In genomic region chr14:101357038-101357437, GRCh38 we compare ENCODE assay signal across 18 cellular contexts.
DNase-seq lines count a peak whose midpoint lies in the region; ATAC-seq and TF ChIP-seq lines count a peak whose summit lies in the region.
"Had no signal": no experiment of that assay in that cellular context is flagged by ENCODE, and none has a peak within 500 bp of the region (broad histone marks: within the 10 kb centered on the region; RNA-seq: fewer than 3 reads in every experiment).

No MANE protein-coding gene starts in this region.

- POLR2A ChIA-PET in activated CD4-positive, alpha-beta memory T cell treated with anti-CD3 and anti-CD28 coated beads, Interleukin-2, amount 10 ng/mL, durations not matched to agents 7 days and 5 days (lab: Charles Lee), result no interaction called here
- POLR2A ChIA-PET in activated CD4-positive, alpha-beta memory T cell treated with anti-CD3 and anti-CD28 coated beads for 36 hours (lab: Charles Lee), result no interaction called here

- no peaks in the 10 kb centered on the region for H3K36me3 Mint-ChIP-seq in activated CD4-positive, alpha-beta memory T cell treated with anti-CD3 and anti-CD28 coated beads, Interleukin-2, amount 10 ng/mL, durations not matched to agents 7 days and 5 days (ENCODE audit: low read depth)
- no peaks in the 10 kb centered on the region for H3K36me3 Mint-ChIP-seq in activated CD4-positive, alpha-beta memory T cell treated with anti-CD3 and anti-CD28 coated beads for 36 hours
- H3K36me3 Mint-ChIP-seq in type B pancreatic cell, result no peaks in the 10 kb centered on the region
- no peaks in the 10 kb centered on the region for H3K36me3 Mint-ChIP-seq in activated T-helper 2 cell treated with anti-CD3 and anti-CD28 coated beads, Interferon-gamma antibody, Interleukin-2, Interleukin-4, amounts not matched to agents 10 μg/mL and 5 μg/mL and 100 μg/mL, durations not matched to agents 14 hours and 24 hours and 36 hours (ENCODE audit: low read depth)
- H3K36me3 Mint-ChIP-seq: CD14-positive monocyte; CD4-positive, alpha-beta memory T cell had no signal

- CTCF ChIA-PET in activated CD4-positive, alpha-beta memory T cell treated with anti-CD3 and anti-CD28 coated beads, Interleukin-2, amount 10 ng/mL, durations not matched to agents 7 days and 5 days (lab: Charles Lee), result no interaction called here
- CTCF ChIA-PET in activated CD4-positive, alpha-beta memory T cell treated with anti-CD3 and anti-CD28 coated beads for 36 hours (lab: Charles Lee), result no interaction called here

- no peak for TF ChIP-seq CTCF in type B pancreatic cell (conservative IDR thresholded peaks at IDR 0.05)

- peak; percentile 7 for DNase-seq in activated CD4-positive, alpha-beta memory T cell treated with anti-CD3 and anti-CD28 coated beads, Interleukin-2, amount 10 ng/mL, durations not matched to agents 7 days and 5 days
- no peak for DNase-seq in activated CD4-positive, alpha-beta memory T cell treated with anti-CD3 and anti-CD28 coated beads for 36 hours
- DNase-seq in cardiac septum (ENCODE audit: low spot score), result peak; percentile 54
- no peak for DNase-seq in Right ventricle myocardium inferior (ENCODE audit: missing footprints)
- peak; percentile 45 for DNase-seq in mesenteric fat pad (ENCODE audit: low spot score)
- peak; percentile 49 for DNase-seq in type B pancreatic cell (ENCODE audit: extremely low spot score, unreplicated experiment)
- DNase-seq in activated T-helper 2 cell treated with anti-CD3 and anti-CD28 coated beads, Interferon-gamma antibody, Interleukin-2, Interleukin-4, amounts not matched to agents 10 μg/mL and 5 μg/mL and 100 μg/mL, durations not matched to agents 14 hours and 24 hours and 36 hours (ENCODE audit: low spot score), result no peak
- DNase-seq in stimulated activated naive CD8-positive, alpha-beta T cell treated with anti-CD3 and anti-CD28 coated beads, Interleukin-15, amount 100 ng/mL, for 72 hours, result no peak
- DNase-seq: AML-193; CD4-positive, alpha-beta memory T cell; DMS153; DMS79; GF-D8; GOT3; H9; IMR-90 had no signal

- intact Hi-C loops in activated CD4-positive, alpha-beta memory T cell treated with anti-CD3 and anti-CD28 coated beads for 36 hours (cut with micrococcal nuclease), result no loop called here
- intact Hi-C loops in cardiac septum (cut with DNase I) (no loop called here), Right ventricle myocardium inferior (cut with DNase I) (no loop called here)
- intact Hi-C loops in activated T-helper 2 cell treated with anti-CD3 and anti-CD28 coated beads, Interferon-gamma antibody, Interleukin-2, Interleukin-4, amounts not matched to agents 10 μg/mL and 5 μg/mL and 100 μg/mL, durations not matched to agents 14 hours and 24 hours and 36 hours (cut with micrococcal nuclease), result no loop called here

- no peak overlapping the region for H3K27ac Mint-ChIP-seq in activated CD4-positive, alpha-beta memory T cell treated with anti-CD3 and anti-CD28 coated beads, Interleukin-2, amount 10 ng/mL, durations not matched to agents 7 days and 5 days
- H3K27ac Mint-ChIP-seq in activated CD4-positive, alpha-beta memory T cell treated with anti-CD3 and anti-CD28 coated beads for 36 hours, result no peak overlapping the region
- H3K27ac Mint-ChIP-seq in type B pancreatic cell, result no peak overlapping the region
- H3K27ac Mint-ChIP-seq in activated T-helper 2 cell treated with anti-CD3 and anti-CD28 coated beads, Interferon-gamma antibody, Interleukin-2, Interleukin-4, amounts not matched to agents 10 μg/mL and 5 μg/mL and 100 μg/mL, durations not matched to agents 14 hours and 24 hours and 36 hours, result no peak overlapping the region
- H3K27ac Mint-ChIP-seq in stimulated activated naive CD8-positive, alpha-beta T cell treated with anti-CD3 and anti-CD28 coated beads, Interleukin-15, amount 100 ng/mL, for 72 hours, result no peak overlapping the region
- H3K27ac Mint-ChIP-seq: H9 had no signal

- H3K4me3 Mint-ChIP-seq in activated CD4-positive, alpha-beta memory T cell treated with anti-CD3 and anti-CD28 coated beads, Interleukin-2, amount 10 ng/mL, durations not matched to agents 7 days and 5 days, result no peak overlapping the region
- no peak overlapping the region for H3K4me3 Mint-ChIP-seq in activated CD4-positive, alpha-beta memory T cell treated with anti-CD3 and anti-CD28 coated beads for 36 hours
- no peak overlapping the region for H3K4me3 Mint-ChIP-seq in type B pancreatic cell
- H3K4me3 Mint-ChIP-seq in activated T-helper 2 cell treated with anti-CD3 and anti-CD28 coated beads, Interferon-gamma antibody, Interleukin-2, Interleukin-4, amounts not matched to agents 10 μg/mL and 5 μg/mL and 100 μg/mL, durations not matched to agents 14 hours and 24 hours and 36 hours (ENCODE audit: low read depth), result no peak overlapping the region
- no peak overlapping the region for H3K4me3 Mint-ChIP-seq in stimulated activated naive CD8-positive, alpha-beta T cell treated with anti-CD3 and anti-CD28 coated beads, Interleukin-15, amount 100 ng/mL, for 72 hours
- H3K4me3 Mint-ChIP-seq: CD14-positive monocyte; CD4-positive, alpha-beta memory T cell; H9 had no signal

- H3K27me3 Mint-ChIP-seq in activated CD4-positive, alpha-beta memory T cell treated with anti-CD3 and anti-CD28 coated beads, Interleukin-2, amount 10 ng/mL, durations not matched to agents 7 days and 5 days, result no peaks in the 10 kb centered on the region
- peaks cover 11% of the 10 kb centered on the region for H3K27me3 Mint-ChIP-seq in activated CD4-positive, alpha-beta memory T cell treated with anti-CD3 and anti-CD28 coated beads for 36 hours
- peaks cover 4% of the 10 kb centered on the region for H3K27me3 Mint-ChIP-seq in type B pancreatic cell
- H3K27me3 Mint-ChIP-seq in activated T-helper 2 cell treated with anti-CD3 and anti-CD28 coated beads, Interferon-gamma antibody, Interleukin-2, Interleukin-4, amounts not matched to agents 10 μg/mL and 5 μg/mL and 100 μg/mL, durations not matched to agents 14 hours and 24 hours and 36 hours (ENCODE audit: low read depth), result peaks cover 5% of the 10 kb centered on the region
- peaks cover 34% of the 10 kb centered on the region for H3K27me3 Mint-ChIP-seq in stimulated activated naive CD8-positive, alpha-beta T cell treated with anti-CD3 and anti-CD28 coated beads, Interleukin-15, amount 100 ng/mL, for 72 hours

- no peak for ATAC-seq in Right ventricle myocardium inferior
- ATAC-seq in stimulated activated naive CD8-positive, alpha-beta T cell treated with anti-CD3 and anti-CD28 coated beads, Interleukin-15, amount 100 ng/mL, for 72 hours, result no peak
- ATAC-seq: A549 had no signal

- H3K9me3 Mint-ChIP-seq in activated CD4-positive, alpha-beta memory T cell treated with anti-CD3 and anti-CD28 coated beads, Interleukin-2, amount 10 ng/mL, durations not matched to agents 7 days and 5 days, result peaks cover 6% of the 10 kb centered on the region
- peaks cover 5% of the 10 kb centered on the region for H3K9me3 Mint-ChIP-seq in activated CD4-positive, alpha-beta memory T cell treated with anti-CD3 and anti-CD28 coated beads for 36 hours
- H3K9me3 Mint-ChIP-seq in type B pancreatic cell, result peaks cover 5% of the 10 kb centered on the region
- H3K9me3 Mint-ChIP-seq in activated T-helper 2 cell treated with anti-CD3 and anti-CD28 coated beads, Interferon-gamma antibody, Interleukin-2, Interleukin-4, amounts not matched to agents 10 μg/mL and 5 μg/mL and 100 μg/mL, durations not matched to agents 14 hours and 24 hours and 36 hours, result peaks cover 20% of the 10 kb centered on the region
- H3K9me3 Mint-ChIP-seq in stimulated activated naive CD8-positive, alpha-beta T cell treated with anti-CD3 and anti-CD28 coated beads, Interleukin-15, amount 100 ng/mL, for 72 hours, result peaks cover 9 to 19% of the 10 kb centered on the region in 2 donors

- no peaks in the 10 kb centered on the region for H3K4me1 Mint-ChIP-seq in activated CD4-positive, alpha-beta memory T cell treated with anti-CD3 and anti-CD28 coated beads, Interleukin-2, amount 10 ng/mL, durations not matched to agents 7 days and 5 days
- H3K4me1 Mint-ChIP-seq in activated CD4-positive, alpha-beta memory T cell treated with anti-CD3 and anti-CD28 coated beads for 36 hours (ENCODE audit: low read depth), result no peaks in the 10 kb centered on the region
- H3K4me1 Mint-ChIP-seq in type B pancreatic cell (ENCODE audit: unreplicated experiment), result peaks cover 9% of the 10 kb centered on the region
- H3K4me1 Mint-ChIP-seq in activated T-helper 2 cell treated with anti-CD3 and anti-CD28 coated beads, Interferon-gamma antibody, Interleukin-2, Interleukin-4, amounts not matched to agents 10 μg/mL and 5 μg/mL and 100 μg/mL, durations not matched to agents 14 hours and 24 hours and 36 hours (ENCODE audit: low read depth), result no peaks in the 10 kb centered on the region
- no peaks in the 10 kb centered on the region for H3K4me1 Mint-ChIP-seq in stimulated activated naive CD8-positive, alpha-beta T cell treated with anti-CD3 and anti-CD28 coated beads, Interleukin-15, amount 100 ng/mL, for 72 hours
- H3K4me1 Mint-ChIP-seq: CD14-positive monocyte; CD4-positive, alpha-beta memory T cell had no signal

Comparison
In these comparisons a context has a peak if more than half of its experiments do, and no peak if none do; other contexts are left out.
1. DNase-seq: peak in activated CD4-positive, alpha-beta memory T cell treated with anti-CD3 and anti-CD28 coated beads, Interleukin-2, amount 10 ng/mL, durations not matched to agents 7 days and 5 days (single experiment), cardiac septum (single experiment), mesenteric fat pad (single experiment) and type B pancreatic cell (single experiment); none in activated CD4-positive, alpha-beta memory T cell treated with anti-CD3 and anti-CD28 coated beads for 36 hours (single experiment), Right ventricle myocardium inferior (single experiment), activated T-helper 2 cell treated with anti-CD3 and anti-CD28 coated beads, Interferon-gamma antibody, Interleukin-2, Interleukin-4, amounts not matched to agents 10 μg/mL and 5 μg/mL and 100 μg/mL, durations not matched to agents 14 hours and 24 hours and 36 hours (single experiment) and stimulated activated naive CD8-positive, alpha-beta T cell treated with anti-CD3 and anti-CD28 coated beads, Interleukin-15, amount 100 ng/mL, for 72 hours (0 of 2).